In the genomic region with DNA sequence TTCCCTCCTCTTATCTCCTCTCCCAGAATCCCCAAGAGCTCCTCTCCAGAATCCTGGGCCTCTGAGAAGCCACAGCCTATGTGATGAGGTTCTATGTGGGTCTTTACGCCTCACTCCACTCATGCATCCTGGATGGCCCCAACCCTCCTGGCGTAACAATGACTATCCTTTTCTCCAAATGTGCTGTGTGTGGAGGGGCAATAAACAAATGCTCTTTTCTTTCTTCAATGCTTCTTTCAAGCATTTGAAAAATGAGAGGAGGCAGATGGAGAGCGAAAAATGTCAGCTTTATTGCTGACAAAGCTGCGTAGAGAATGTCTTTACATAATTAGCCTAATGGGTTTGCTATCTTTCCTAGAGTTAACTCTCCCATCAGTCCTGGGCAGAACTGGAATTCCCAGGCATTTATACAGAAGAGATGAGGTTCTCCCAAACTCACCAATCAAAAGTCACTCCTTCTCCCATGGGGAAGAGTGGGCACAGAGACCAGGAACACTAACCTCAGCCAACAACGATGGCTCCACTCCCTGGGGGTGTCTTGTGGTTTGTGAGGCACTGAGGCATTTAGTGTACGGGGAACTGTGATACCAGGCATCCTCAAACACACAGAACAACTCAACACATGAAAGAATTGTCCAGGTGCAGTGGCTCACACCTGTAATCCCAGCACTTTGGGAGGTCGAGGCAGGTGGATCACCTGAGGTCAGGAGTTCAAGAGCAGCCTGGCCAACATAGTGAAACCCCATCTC, we compare ENCODE assay signal across 23 cellular contexts.
DNase-seq lines count a peak whose midpoint lies in the region; ATAC-seq and TF ChIP-seq lines count a peak whose summit lies in the region.
"Had no signal": no experiment of that assay in that cellular context is flagged by ENCODE, and none has a peak within 500 bp of the region (broad histone marks: within the 10 kb centered on the region; RNA-seq: fewer than 3 reads in every experiment).

No MANE protein-coding gene starts in this region.

- DNase-seq in DMS79 (lab: John Stamatoyannopoulos, UW): peak; percentile 54
- peak; percentile 69 for DNase-seq in NCI-H2107 treated with DMSO at 0.1 percent for 48 hours (lab: John Stamatoyannopoulos, UW; ENCODE audit: unreplicated experiment)
- DNase-seq in left lung: no peak
- DNase-seq in upper lobe of left lung: no peak
- no peak for DNase-seq in stimulated activated CD4-positive, alpha-beta T cell treated with anti-CD3 and anti-CD28 coated beads, Interleukin-2, amount 100 ng/mL, for 48 hours
- DNase-seq: activated CD4-positive, alpha-beta memory T cell treated with anti-CD3 and anti-CD28 coated beads for 36 hours; activated CD4-positive, CD25-positive, alpha-beta regulatory T cell treated with anti-CD3 and anti-CD28 coated beads, Interleukin-2, amount 50 U/mL, for 72 hours; activated naive CD4-positive, alpha-beta T cell treated with Interleukin-2 at 50 U/mL for 16 hours; cortex of kidney; DND-41; effector memory CD8-positive, alpha-beta T cell; glutamatergic neuron; GM23248; islet precursor cell; MV-4-11; NCI-H2227 treated with DMSO at 0.1 percent for 48 hours; NCI-H69; SHP77 treated with DMSO at 0.1 percent for 48 hours; stimulated activated naive CD4-positive, alpha-beta T cell had no signal

- intact Hi-C loops in left lung (cut with DNase I): no loop called here

- TF ChIP-seq CTCF in left lung (IDR thresholded peaks at IDR 0.05) (no peak), upper lobe of left lung (IDR thresholded peaks at IDR 0.05) (no peak)

- 61% methylated on average over 5 to 7 of the region's 7 CpGs for WGBS in upper lobe of left lung, 2 donors

- peak; percentile 60 for ATAC-seq in left lung
- no peak for ATAC-seq in upper lobe of left lung (ENCODE audit: low FRiP score in 2 of 2)
- no peak for ATAC-seq in HG03442 (IDR thresholded peaks at IDR 0.05; ENCODE audit: unreplicated experiment)
- no peak for ATAC-seq in HG02970 (IDR thresholded peaks at IDR 0.05; ENCODE audit: low FRiP score, unreplicated experiment)
- ATAC-seq: effector memory CD8-positive, alpha-beta T cell; Panc1 had no signal

- no peaks in the 10 kb centered on the region for H3K36me3 ChIP-seq in left lung
- H3K36me3 ChIP-seq in upper lobe of left lung: no peaks in the 10 kb centered on the region
- H3K36me3 ChIP-seq: suprapubic skin had no signal

- TF ChIP-seq POLR2A in upper lobe of left lung (IDR thresholded peaks at IDR 0.05): no peak

- H3K4me1 ChIP-seq in left lung (peaks cover 0 to 3% of the 10 kb centered on the region in 2 donors), upper lobe of left lung (peaks cover 0 to 16% (median 9%) of the 10 kb centered on the region in 4 donors)
- H3K4me1 ChIP-seq: suprapubic skin had no signal

- H3K9me3 ChIP-seq in left lung (no peaks in the 10 kb centered on the region), upper lobe of left lung (no peaks in the 10 kb centered on the region)
- H3K9me3 ChIP-seq: suprapubic skin had no signal

- peak overlapping the region; percentile 19 to 42 for H3K27ac ChIP-seq in left lung
- peak overlapping the region; percentile 10 to 82 (median 54) for H3K27ac ChIP-seq in upper lobe of left lung
- H3K27ac ChIP-seq: GM23248, suprapubic skin had no signal

- no peaks in the 10 kb centered on the region for H3K27me3 ChIP-seq in left lung
- no peaks in the 10 kb centered on the region for H3K27me3 ChIP-seq in upper lobe of left lung
- H3K27me3 ChIP-seq: suprapubic skin had no signal

- H3K4me3 ChIP-seq in left lung (no peak overlapping the region), upper lobe of left lung (no peak overlapping the region)
- H3K4me3 ChIP-seq: GM23248, suprapubic skin had no signal

- no peak for TF ChIP-seq EP300 in upper lobe of left lung (IDR thresholded peaks at IDR 0.05)

Comparison
In these comparisons a context has a peak if more than half of its experiments do, and no peak if none do; other contexts are left out.
1. DNase-seq: peak in DMS79 (single experiment) and NCI-H2107 treated with DMSO at 0.1 percent for 48 hours (single experiment); none in left lung (0 of 2), upper lobe of left lung (0 of 2) and stimulated activated CD4-positive, alpha-beta T cell treated with anti-CD3 and anti-CD28 coated beads, Interleukin-2, amount 100 ng/mL, for 48 hours (0 of 2).